ENCODE assay signal across 1 cellular context in the genomic region with DNA sequence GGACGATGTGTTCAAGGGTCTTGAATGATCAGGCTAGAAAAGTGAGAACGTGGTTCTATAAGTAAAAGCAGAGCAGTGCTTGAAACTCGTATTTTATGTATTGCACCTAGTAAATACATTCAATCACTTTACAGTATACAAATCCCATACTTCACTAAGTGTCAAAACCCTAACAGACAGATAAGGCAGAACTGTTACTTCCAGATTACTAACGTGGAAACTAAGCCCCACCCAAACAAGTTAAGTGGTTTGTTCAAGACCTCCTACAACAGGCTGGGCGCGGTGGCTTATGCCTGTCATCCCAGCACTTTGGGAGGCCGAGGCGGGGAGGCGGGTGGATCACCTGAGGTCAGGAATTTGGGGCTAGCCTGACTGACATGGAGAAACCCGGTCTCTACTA.
TF ChIP-seq lines count a peak whose summit lies in the region.

No MANE protein-coding gene starts in this region.

TF ChIP-seq in K562, 482 proteins besides CTCF, POLR2A, EP300 and RAD21 (continues in another document):
- peak in 1 of 2 experiments; percentile 37; a peak in 1 of 4 replicates for TF ChIP-seq ARNT (IDR thresholded peaks at IDR 0.05)
- peak; percentile 2; the same call in 1 of the 2 replicates for TF ChIP-seq ZZZ3 (IDR thresholded peaks at IDR 0.05)
- TF ChIP-seq MTA1 (IDR thresholded peaks at IDR 0.05; ENCODE audit: borderline replicate concordance), result 0 out of 2 replicates have a peak, but pooled peaks have one; percentile 49
- peak; percentile 91 for TF ChIP-seq ARID1B (IDR thresholded peaks at IDR 0.05)
- TF ChIP-seq, protein P1, sequence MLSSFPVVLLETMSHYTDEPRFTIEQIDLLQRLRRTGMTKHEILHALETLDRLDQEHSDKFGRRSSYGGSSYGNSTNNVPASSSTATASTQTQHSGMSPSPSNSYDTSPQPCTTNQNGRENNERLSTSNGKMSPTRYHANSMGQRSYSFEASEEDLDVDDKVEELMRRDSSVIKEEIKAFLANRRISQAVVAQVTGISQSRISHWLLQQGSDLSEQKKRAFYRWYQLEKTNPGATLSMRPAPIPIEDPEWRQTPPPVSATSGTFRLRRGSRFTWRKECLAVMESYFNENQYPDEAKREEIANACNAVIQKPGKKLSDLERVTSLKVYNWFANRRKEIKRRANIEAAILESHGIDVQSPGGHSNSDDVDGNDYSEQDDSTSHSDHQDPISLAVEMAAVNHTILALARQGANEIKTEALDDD (IDR thresholded peaks at IDR 0.05), result peak; percentile 95
- no peak for TF ChIP-seq BRCA1 (IDR thresholded peaks at IDR 0.05)
- no peak for TF ChIP-seq BRCA1 (CRISPR knock-in tag; IDR thresholded peaks at IDR 0.05)
- TF ChIP-seq POLR3G (IDR thresholded peaks at IDR 0.05; ENCODE audit: extremely low read depth, insufficient read length, insufficient replicate concordance), result no peak
- peak; percentile 74 for TF ChIP-seq SOX6 (IDR thresholded peaks at IDR 0.05)
- TF ChIP-seq, protein P2, sequence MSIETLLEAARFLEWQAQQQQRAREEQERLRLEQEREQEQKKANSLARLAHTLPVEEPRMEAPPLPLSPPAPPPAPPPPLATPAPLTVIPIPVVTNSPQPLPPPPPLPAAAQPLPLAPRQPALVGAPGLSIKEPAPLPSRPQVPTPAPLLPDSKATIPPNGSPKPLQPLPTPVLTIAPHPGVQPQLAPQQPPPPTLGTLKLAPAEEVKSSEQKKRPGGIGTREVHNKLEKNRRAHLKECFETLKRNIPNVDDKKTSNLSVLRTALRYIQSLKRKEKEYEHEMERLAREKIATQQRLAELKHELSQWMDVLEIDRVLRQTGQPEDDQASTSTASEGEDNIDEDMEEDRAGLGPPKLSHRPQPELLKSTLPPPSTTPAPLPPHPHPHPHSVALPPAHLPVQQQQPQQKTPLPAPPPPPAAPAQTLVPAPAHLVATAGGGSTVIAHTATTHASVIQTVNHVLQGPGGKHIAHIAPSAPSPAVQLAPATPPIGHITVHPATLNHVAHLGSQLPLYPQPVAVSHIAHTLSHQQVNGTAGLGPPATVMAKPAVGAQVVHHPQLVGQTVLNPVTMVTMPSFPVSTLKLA (conservative IDR thresholded peaks at IDR 0.05), result peak; percentile 44 to 77; a peak in 2 of 4 replicates
- 0 out of 2 replicates have a peak, but pooled peaks have one; percentile 35 for TF ChIP-seq POLR2G (IDR thresholded peaks at IDR 0.05; ENCODE audit: low read depth, low read length)
- TF ChIP-seq KDM1A (IDR thresholded peaks at IDR 0.05), result peak; percentile 100
- TF ChIP-seq SAP30 (IDR thresholded peaks at IDR 0.05; ENCODE audit: borderline replicate concordance, insufficient read depth, low read depth, low read length, poor library complexity, severe bottlenecking), result no peak
- peak; percentile 63; the same call in 1 of the 2 replicates for TF ChIP-seq NFIC (IDR thresholded peaks at IDR 0.05)
- TF ChIP-seq SMAD4 (CRISPR knock-in tag; conservative IDR thresholded peaks at IDR 0.05), result peak; percentile 78
- peak; percentile 64; the same call in 1 of the 2 replicates for TF ChIP-seq MTA2 (IDR thresholded peaks at IDR 0.05; ENCODE audit: low read depth)
- TF ChIP-seq, protein P3, sequence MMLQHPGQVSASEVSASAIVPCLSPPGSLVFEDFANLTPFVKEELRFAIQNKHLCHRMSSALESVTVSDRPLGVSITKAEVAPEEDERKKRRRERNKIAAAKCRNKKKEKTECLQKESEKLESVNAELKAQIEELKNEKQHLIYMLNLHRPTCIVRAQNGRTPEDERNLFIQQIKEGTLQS (IDR thresholded peaks at IDR 0.05), result peak; percentile 37; the same call in 1 of the 2 replicates
- TF ChIP-seq, protein P3 (CRISPR knock-in tag; conservative IDR thresholded peaks at IDR 0.05), result no peak
- peak; percentile 86 for TF ChIP-seq CXXC5 (CRISPR knock-in tag; IDR thresholded peaks at IDR 0.05)
- TF ChIP-seq ZNF589 (CRISPR knock-in tag; IDR thresholded peaks at IDR 0.05; ENCODE audit: low read depth), result 0 out of 2 replicates have a peak, but pooled peaks have one; percentile 29
- peak; percentile 71 for TF ChIP-seq BCOR (IDR thresholded peaks at IDR 0.05)
- TF ChIP-seq PML (IDR thresholded peaks at IDR 0.05; ENCODE audit: low read length), result peak; percentile 56; the same call in 1 of the 2 replicates
- TF ChIP-seq SMAD1 (IDR thresholded peaks at IDR 0.05; ENCODE audit: low read depth, low read length, partially characterized antibody), result peak; percentile 40
- peak; percentile 74 for TF ChIP-seq SMARCA4 (IDR thresholded peaks at IDR 0.05)
- no peak for TF ChIP-seq CHD4 (IDR thresholded peaks at IDR 0.05; ENCODE audit: insufficient read depth, insufficient replicate concordance, low read depth, low read length, poor library complexity, severe bottlenecking)
- TF ChIP-seq ZNF57 (CRISPR knock-in tag; IDR thresholded peaks at IDR 0.05), result no peak
- TF ChIP-seq MAZ (CRISPR knock-in tag; conservative IDR thresholded peaks at IDR 0.05 in 1 of 2, IDR thresholded peaks at IDR 0.05 in 1 of 2), result 0 out of 4 replicates have a peak, but pooled peaks of 1 of the 2 experiments have one; percentile 34
- TF ChIP-seq MEIS2 (IDR thresholded peaks at IDR 0.05; ENCODE audit: partially characterized antibody), result peak; percentile 90
- TF ChIP-seq CREB1 (IDR thresholded peaks at IDR 0.05), result peak; percentile 36; the same call in 1 of the 2 replicates
- TF ChIP-seq CREB1 (CRISPR knock-in tag; IDR thresholded peaks at IDR 0.05), result no peak
- TF ChIP-seq ZFP36 (IDR thresholded peaks at IDR 0.05; ENCODE audit: low read depth, low read length, partially characterized antibody), result peak; percentile 13
- TF ChIP-seq, protein P4, sequence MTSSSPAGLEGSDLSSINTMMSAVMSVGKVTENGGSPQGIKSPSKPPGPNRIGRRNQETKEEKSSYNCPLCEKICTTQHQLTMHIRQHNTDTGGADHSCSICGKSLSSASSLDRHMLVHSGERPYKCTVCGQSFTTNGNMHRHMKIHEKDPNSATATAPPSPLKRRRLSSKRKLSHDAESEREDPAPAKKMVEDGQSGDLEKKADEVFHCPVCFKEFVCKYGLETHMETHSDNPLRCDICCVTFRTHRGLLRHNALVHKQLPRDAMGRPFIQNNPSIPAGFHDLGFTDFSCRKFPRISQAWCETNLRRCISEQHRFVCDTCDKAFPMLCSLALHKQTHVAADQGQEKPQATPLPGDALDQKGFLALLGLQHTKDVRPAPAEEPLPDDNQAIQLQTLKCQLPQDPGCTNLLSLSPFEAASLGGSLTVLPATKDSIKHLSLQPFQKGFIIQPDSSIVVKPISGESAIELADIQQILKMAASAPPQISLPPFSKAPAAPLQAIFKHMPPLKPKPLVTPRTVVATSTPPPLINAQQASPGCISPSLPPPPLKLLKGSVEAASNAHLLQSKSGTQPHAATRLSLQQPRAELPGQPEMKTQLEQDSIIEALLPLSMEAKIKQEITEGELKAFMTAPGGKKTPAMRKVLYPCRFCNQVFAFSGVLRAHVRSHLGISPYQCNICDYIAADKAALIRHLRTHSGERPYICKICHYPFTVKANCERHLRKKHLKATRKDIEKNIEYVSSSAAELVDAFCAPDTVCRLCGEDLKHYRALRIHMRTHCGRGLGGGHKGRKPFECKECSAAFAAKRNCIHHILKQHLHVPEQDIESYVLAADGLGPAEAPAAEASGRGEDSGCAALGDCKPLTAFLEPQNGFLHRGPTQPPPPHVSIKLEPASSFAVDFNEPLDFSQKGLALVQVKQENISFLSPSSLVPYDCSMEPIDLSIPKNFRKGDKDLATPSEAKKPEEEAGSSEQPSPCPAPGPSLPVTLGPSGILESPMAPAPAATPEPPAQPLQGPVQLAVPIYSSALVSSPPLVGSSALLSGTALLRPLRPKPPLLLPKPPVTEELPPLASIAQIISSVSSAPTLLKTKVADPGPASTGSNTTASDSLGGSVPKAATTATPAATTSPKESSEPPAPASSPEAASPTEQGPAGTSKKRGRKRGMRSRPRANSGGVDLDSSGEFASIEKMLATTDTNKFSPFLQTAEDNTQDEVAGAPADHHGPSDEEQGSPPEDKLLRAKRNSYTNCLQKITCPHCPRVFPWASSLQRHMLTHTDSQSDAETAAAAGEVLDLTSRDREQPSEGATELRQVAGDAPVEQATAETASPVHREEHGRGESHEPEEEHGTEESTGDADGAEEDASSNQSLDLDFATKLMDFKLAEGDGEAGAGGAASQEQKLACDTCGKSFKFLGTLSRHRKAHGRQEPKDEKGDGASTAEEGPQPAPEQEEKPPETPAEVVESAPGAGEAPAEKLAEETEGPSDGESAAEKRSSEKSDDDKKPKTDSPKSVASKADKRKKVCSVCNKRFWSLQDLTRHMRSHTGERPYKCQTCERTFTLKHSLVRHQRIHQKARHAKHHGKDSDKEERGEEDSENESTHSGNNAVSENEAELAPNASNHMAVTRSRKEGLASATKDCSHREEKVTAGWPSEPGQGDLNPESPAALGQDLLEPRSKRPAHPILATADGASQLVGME (CRISPR knock-in tag; IDR thresholded peaks at IDR 0.05), result no peak
- no peak for TF ChIP-seq RUNX1 (IDR thresholded peaks at IDR 0.05; ENCODE audit: low read depth)
- peak; percentile 57; the same call in 1 of the 2 replicates for TF ChIP-seq GATAD2B (IDR thresholded peaks at IDR 0.05; ENCODE audit: borderline replicate concordance)
- TF ChIP-seq HDAC1 (IDR thresholded peaks at IDR 0.05), result peak; percentile 75 to 98; a peak in 3 of 4 replicates
- TF ChIP-seq, protein P5, sequence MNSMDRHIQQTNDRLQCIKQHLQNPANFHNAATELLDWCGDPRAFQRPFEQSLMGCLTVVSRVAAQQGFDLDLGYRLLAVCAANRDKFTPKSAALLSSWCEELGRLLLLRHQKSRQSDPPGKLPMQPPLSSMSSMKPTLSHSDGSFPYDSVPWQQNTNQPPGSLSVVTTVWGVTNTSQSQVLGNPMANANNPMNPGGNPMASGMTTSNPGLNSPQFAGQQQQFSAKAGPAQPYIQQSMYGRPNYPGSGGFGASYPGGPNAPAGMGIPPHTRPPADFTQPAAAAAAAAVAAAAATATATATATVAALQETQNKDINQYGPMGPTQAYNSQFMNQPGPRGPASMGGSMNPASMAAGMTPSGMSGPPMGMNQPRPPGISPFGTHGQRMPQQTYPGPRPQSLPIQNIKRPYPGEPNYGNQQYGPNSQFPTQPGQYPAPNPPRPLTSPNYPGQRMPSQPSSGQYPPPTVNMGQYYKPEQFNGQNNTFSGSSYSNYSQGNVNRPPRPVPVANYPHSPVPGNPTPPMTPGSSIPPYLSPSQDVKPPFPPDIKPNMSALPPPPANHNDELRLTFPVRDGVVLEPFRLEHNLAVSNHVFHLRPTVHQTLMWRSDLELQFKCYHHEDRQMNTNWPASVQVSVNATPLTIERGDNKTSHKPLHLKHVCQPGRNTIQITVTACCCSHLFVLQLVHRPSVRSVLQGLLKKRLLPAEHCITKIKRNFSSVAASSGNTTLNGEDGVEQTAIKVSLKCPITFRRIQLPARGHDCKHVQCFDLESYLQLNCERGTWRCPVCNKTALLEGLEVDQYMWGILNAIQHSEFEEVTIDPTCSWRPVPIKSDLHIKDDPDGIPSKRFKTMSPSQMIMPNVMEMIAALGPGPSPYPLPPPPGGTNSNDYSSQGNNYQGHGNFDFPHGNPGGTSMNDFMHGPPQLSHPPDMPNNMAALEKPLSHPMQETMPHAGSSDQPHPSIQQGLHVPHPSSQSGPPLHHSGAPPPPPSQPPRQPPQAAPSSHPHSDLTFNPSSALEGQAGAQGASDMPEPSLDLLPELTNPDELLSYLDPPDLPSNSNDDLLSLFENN (IDR thresholded peaks at IDR 0.05; ENCODE audit: low read depth in 2 of 2, low read length in 2 of 2), result 0 out of 4 replicates have a peak, but pooled peaks of 1 of the 2 experiments have one; percentile 55
- TF ChIP-seq, protein P6, sequence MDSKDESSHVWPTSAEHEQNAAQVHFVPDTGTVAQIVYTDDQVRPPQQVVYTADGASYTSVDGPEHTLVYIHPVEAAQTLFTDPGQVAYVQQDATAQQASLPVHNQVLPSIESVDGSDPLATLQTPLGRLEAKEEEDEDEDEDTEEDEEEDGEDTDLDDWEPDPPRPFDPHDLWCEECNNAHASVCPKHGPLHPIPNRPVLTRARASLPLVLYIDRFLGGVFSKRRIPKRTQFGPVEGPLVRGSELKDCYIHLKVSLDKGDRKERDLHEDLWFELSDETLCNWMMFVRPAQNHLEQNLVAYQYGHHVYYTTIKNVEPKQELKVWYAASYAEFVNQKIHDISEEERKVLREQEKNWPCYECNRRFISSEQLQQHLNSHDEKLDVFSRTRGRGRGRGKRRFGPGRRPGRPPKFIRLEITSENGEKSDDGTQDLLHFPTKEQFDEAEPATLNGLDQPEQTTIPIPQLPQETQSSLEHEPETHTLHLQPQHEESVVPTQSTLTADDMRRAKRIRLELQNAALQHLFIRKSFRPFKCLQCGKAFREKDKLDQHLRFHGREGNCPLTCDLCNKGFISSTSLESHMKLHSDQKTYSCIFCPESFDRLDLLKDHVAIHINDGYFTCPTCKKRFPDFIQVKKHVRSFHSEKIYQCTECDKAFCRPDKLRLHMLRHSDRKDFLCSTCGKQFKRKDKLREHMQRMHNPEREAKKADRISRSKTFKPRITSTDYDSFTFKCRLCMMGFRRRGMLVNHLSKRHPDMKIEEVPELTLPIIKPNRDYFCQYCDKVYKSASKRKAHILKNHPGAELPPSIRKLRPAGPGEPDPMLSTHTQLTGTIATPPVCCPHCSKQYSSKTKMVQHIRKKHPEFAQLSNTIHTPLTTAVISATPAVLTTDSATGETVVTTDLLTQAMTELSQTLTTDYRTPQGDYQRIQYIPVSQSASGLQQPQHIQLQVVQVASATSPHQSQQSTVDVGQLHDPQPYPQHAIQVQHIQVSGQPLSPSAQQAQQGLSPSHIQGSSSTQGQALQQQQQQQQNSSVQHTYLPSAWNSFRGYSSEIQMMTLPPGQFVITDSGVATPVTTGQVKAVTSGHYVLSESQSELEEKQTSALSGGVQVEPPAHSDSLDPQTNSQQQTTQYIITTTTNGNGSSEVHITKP (IDR thresholded peaks at IDR 0.05; ENCODE audit: partially characterized antibody), result peak; percentile 5
- no peak for TF ChIP-seq L3MBTL2 (IDR thresholded peaks at IDR 0.05)
- 0 out of 2 replicates have a peak, but pooled peaks have one; percentile 38 for TF ChIP-seq MEF2D (tag; conservative IDR thresholded peaks at IDR 0.05; ENCODE audit: low read depth)
- TF ChIP-seq FOXJ2 (tag; IDR thresholded peaks at IDR 0.05), result no peak
- TF ChIP-seq KLF1 (tag; IDR thresholded peaks at IDR 0.05), result peak; percentile 62; the same call in 1 of the 2 replicates
- no peak for TF ChIP-seq ELF4 (CRISPR knock-in tag; IDR thresholded peaks at IDR 0.05)
- TF ChIP-seq NR2C1 (IDR thresholded peaks at IDR 0.05), result no peak
- no peak for TF ChIP-seq NR2C1 (tag; IDR thresholded peaks at IDR 0.05)
- TF ChIP-seq, protein P7, sequence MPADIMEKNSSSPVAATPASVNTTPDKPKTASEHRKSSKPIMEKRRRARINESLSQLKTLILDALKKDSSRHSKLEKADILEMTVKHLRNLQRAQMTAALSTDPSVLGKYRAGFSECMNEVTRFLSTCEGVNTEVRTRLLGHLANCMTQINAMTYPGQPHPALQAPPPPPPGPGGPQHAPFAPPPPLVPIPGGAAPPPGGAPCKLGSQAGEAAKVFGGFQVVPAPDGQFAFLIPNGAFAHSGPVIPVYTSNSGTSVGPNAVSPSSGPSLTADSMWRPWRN (IDR thresholded peaks at IDR 0.05; ENCODE audit: low read depth), result 0 out of 2 replicates have a peak, but pooled peaks have one; percentile 18
- 0 out of 2 replicates have a peak, but pooled peaks have one; percentile 22 for TF ChIP-seq FOSL1 (tag; conservative IDR thresholded peaks at IDR 0.05)
